20 cellular contexts compared by ENCODE assay signal in the genomic region with DNA sequence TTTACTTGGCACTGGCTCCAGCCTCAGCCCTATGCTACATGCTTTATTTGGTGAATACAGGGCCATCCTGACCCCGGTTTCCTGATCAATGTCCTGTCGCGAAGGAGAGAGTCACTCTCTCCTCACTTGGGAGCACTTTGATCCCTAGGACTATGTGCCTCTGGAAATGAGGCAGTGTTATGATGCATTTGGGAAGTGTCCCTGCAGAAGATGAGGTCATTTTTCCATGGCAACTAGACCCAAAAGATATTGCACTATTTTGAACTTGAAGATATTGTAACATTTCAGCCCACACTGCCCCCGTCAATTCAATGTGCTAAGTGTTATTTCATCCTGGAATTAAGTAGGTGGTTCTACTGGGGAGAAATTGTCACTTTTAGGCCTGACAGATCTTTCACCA.
A peak's percentile ranks its signal among the peaks of the same experiment; 100 is the strongest.
DNase-seq lines count a peak whose midpoint lies in the region; ATAC-seq and TF ChIP-seq lines count a peak whose summit lies in the region.
"Had no signal": no experiment of that assay in that cellular context is flagged by ENCODE, and none has a peak within 500 bp of the region (broad histone marks: within the 10 kb centered on the region; RNA-seq: fewer than 3 reads in every experiment).

No MANE protein-coding gene starts in this region.

- ATAC-seq in Right ventricle myocardium inferior (peak; percentile 68), mucosa of descending colon (peak; percentile 73), GM21825 (IDR thresholded peaks at IDR 0.05; ENCODE audit: unreplicated experiment) (no peak)

- intact Hi-C loops in Right ventricle myocardium inferior (cut with DNase I) = no loop called here
- intact Hi-C loops in cardiac septum (cut with DNase I) = no loop called here
- intact Hi-C loops in mucosa of descending colon (cut with DNase I, micrococcal nuclease) = no loop called here
- intact Hi-C loops in posterior vena cava (cut with DNase I) = no loop called here

- H3K4me3 ChIP-seq in foreskin fibroblast (ENCODE audit: low read depth in 1 of 2, low read length in 2 of 2) = no peak overlapping the region
- H3K4me3 ChIP-seq in mucosa of descending colon = no peak overlapping the region
- H3K4me3 ChIP-seq: left lung, smooth muscle cell, thoracic aorta had no signal

- TF ChIP-seq CTCF in foreskin fibroblast (IDR thresholded peaks at IDR 0.05; ENCODE audit: low read depth, low read length) = no peak
- TF ChIP-seq CTCF in mucosa of descending colon (IDR thresholded peaks at IDR 0.05) = no peak

- no peak for DNase-seq in Right ventricle myocardium inferior (ENCODE audit: missing footprints)
- no peak for DNase-seq in cardiac septum (ENCODE audit: low spot score)
- peak; percentile 28 to 68 for DNase-seq in foreskin fibroblast
- DNase-seq in mucosa of descending colon = no peak
- no peak for DNase-seq in CD1c-positive myeloid dendritic cell (ENCODE audit: extremely low spot score)
- DNase-seq in central memory CD4-positive, alpha-beta T cell = no peak
- no peak for DNase-seq in posterior vena cava (ENCODE audit: low spot score)
- DNase-seq: activated CD4-positive, alpha-beta T cell treated with anti-CD3 and anti-CD28 coated beads, Interleukin-2, amount 10 ng/mL, durations not matched to agents 7 days and 5 days; activated CD8-positive, alpha-beta memory T cell treated with anti-CD3 and anti-CD28 coated beads, Interleukin-2, amount 50 U/mL, for 4 hours; activated effector memory CD4-positive, alpha-beta T cell treated with Interleukin-2 at 50 U/mL for 16 hours; CD4-positive, alpha-beta memory T cell; foreskin melanocyte; H7; left lung; MV-4-11; NCI-H2029; NCI-H510A had no signal

- H3K4me1 ChIP-seq in mucosa of descending colon (ENCODE audit: low read depth) = peaks cover 27% of the 10 kb centered on the region
- H3K4me1 ChIP-seq: left lung had no signal

- no peaks in the 10 kb centered on the region for H3K36me3 ChIP-seq in mucosa of descending colon (ENCODE audit: low read depth)
- H3K36me3 ChIP-seq: thoracic aorta had no signal

- no peaks in the 10 kb centered on the region for H3K9me3 ChIP-seq in mucosa of descending colon
- H3K9me3 ChIP-seq: left lung, thoracic aorta had no signal

Comparison
In these comparisons a context has a peak if more than half of its experiments do, and no peak if none do; other contexts are left out.
1. DNase-seq: peak in foreskin fibroblast (2 of 2); none in Right ventricle myocardium inferior (single experiment), cardiac septum (single experiment), mucosa of descending colon (0 of 3), CD1c-positive myeloid dendritic cell (single experiment), central memory CD4-positive, alpha-beta T cell (single experiment) and posterior vena cava (single experiment).